In the genomic region with DNA sequence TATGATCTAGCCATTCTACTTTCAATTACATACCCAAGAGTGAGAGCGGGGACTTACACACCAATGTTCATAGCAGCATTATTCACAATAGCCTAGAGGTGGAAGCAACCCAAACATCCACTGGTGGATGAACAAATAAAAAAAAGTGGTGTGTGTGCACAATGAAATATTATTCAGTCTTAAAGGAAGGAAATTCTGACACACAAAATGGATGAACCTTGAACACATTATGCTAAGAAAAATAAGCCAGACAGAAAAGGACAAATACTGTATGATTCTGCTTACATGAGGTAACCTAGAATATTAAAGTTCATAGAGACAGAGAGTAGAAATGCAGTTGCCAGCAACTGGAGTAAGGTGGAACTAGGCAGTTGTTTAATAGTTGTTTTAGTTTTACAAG, we compare ENCODE assay signal across 13 cellular contexts.
"Had no signal": no experiment of that assay in that cellular context is flagged by ENCODE, and none has a peak within 500 bp of the region (broad histone marks: within the 10 kb centered on the region; RNA-seq: fewer than 3 reads in every experiment).

No MANE protein-coding gene starts in this region.

- DNase-seq: activated CD4-positive, alpha-beta T cell treated with anti-CD3 and anti-CD28 coated beads for 1 hour; activated gamma-delta T cell; adrenal gland; central memory CD4-positive, alpha-beta T cell; cortex of kidney; effector memory CD8-positive, alpha-beta T cell; hippocampal formation; kidney glomerular epithelial cell; pancreas; SIG-M5; T-helper 9 cell had no signal

- H3K4me1 ChIP-seq: pancreas had no signal

- H3K4me3 ChIP-seq: adrenal gland, gastroesophageal sphincter, pancreas, tibial nerve had no signal

- H3K27me3 Mint-ChIP-seq: effector memory CD8-positive, alpha-beta T cell had no signal

- H3K9me3 Mint-ChIP-seq: effector memory CD8-positive, alpha-beta T cell had no signal

- H3K4me3 Mint-ChIP-seq: effector memory CD8-positive, alpha-beta T cell had no signal

- ATAC-seq: effector memory CD8-positive, alpha-beta T cell; gastroesophageal sphincter; pancreas had no signal

- H3K27me3 ChIP-seq: adrenal gland, gastroesophageal sphincter, pancreas, tibial nerve had no signal

- H3K27ac ChIP-seq: adrenal gland, gastroesophageal sphincter, pancreas, tibial nerve had no signal

- FAIRE-seq: pancreas had no signal

- H3K9me3 ChIP-seq: adrenal gland, gastroesophageal sphincter, pancreas, tibial nerve had no signal
